Comparison of ENCODE assay signal across 16 cellular contexts in the genomic region with DNA sequence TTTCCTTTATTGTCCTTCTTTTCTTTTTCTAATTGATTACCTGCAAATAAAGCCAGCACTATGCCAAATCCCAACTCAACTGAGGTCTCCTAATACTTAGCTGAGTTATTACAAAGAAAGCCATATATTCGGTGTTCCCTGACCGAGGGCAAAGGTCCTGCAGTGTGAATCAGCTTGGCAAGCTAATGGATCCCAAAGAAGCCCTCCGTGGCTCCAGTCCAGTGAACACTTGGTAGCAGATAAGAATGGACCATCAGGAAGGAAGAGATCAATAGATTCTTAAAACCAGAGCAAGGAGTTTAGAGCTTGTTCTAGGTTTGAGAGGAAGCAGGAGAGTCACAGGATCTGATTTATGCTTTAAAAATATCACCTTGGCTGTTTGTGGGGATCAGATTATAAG. TPM values are rescaled to one million over a fixed set of nuclear protein-coding genes. Genes with fewer than 3 reads are reported as not detected.
"Had no signal": no experiment of that assay in that cellular context is flagged by ENCODE, and none has a peak within 500 bp of the region (broad histone marks: within the 10 kb centered on the region; RNA-seq: fewer than 3 reads in every experiment).

No MANE protein-coding gene starts in this region.

- DNase-seq: activated CD4-positive, alpha-beta memory T cell treated with anti-CD3 and anti-CD28 coated beads for 36 hours; activated CD4-positive, CD25-positive, alpha-beta regulatory T cell treated with anti-CD3 and anti-CD28 coated beads, Interleukin-2, amount 50 U/mL, for 72 hours; activated CD8-positive, alpha-beta memory T cell treated with anti-CD3 and anti-CD28 coated beads, Interleukin-2, amount 50 U/mL, for 4 hours; activated T-cell treated with anti-CD3 and anti-CD28 coated beads, Interleukin-2, amount 50 U/mL, for 72 hours; body of pancreas; cerebellar nuclear complex; kidney; lower lobe of right lung; SJCRH30; stimulated activated CD4-positive, alpha-beta T cell treated with anti-CD3 and anti-CD28 coated beads, Interleukin-2, amount 100 ng/mL, for 48 hours; stimulated activated naive CD4-positive, alpha-beta T cell treated with Interleukin-2 at 50 U/mL for 16 hours; trophoblast cell had no signal

- H3K36me3 Mint-ChIP-seq: activated CD4-positive, alpha-beta memory T cell treated with anti-CD3 and anti-CD28 coated beads for 36 hours had no signal

- H3K27ac Mint-ChIP-seq: activated CD4-positive, alpha-beta memory T cell treated with anti-CD3 and anti-CD28 coated beads for 36 hours; activated T-cell treated with anti-CD3 and anti-CD28 coated beads, Interleukin-2, amount 50 U/mL, for 72 hours; dendritic cell treated with granulocyte-macrophage colony-stimulating factor and Interleukin-4, amounts not matched to agents 40 ng/mL and 50 ng/mL, for 4 days; T-helper 2 cell treated with Interferon-gamma antibody and Interleukin-4, amounts not matched to agents 5 μg/mL and 100 μg/mL, for 36 hours had no signal

- H3K9me3 Mint-ChIP-seq: activated CD4-positive, alpha-beta memory T cell treated with anti-CD3 and anti-CD28 coated beads for 36 hours; activated T-cell treated with anti-CD3 and anti-CD28 coated beads, Interleukin-2, amount 50 U/mL, for 72 hours; dendritic cell treated with granulocyte-macrophage colony-stimulating factor and Interleukin-4, amounts not matched to agents 40 ng/mL and 50 ng/mL, for 4 days; nephron; T-helper 2 cell treated with Interferon-gamma antibody and Interleukin-4, amounts not matched to agents 5 μg/mL and 100 μg/mL, for 36 hours had no signal

- ATAC-seq: activated T-cell treated with anti-CD3 and anti-CD28 coated beads, Interleukin-2, amount 50 U/mL, for 72 hours; body of pancreas; lower lobe of right lung had no signal

- H3K9me3 ChIP-seq: body of pancreas, esophagus muscularis mucosa, lower lobe of right lung, SJCRH30 had no signal

- H3K27me3 ChIP-seq: body of pancreas, esophagus muscularis mucosa, SJCRH30 had no signal

- H3K4me3 ChIP-seq: body of pancreas, esophagus muscularis mucosa, lower lobe of right lung, SJCRH30 had no signal

- H3K4me3 Mint-ChIP-seq: activated CD4-positive, alpha-beta memory T cell treated with anti-CD3 and anti-CD28 coated beads for 36 hours; activated T-cell treated with anti-CD3 and anti-CD28 coated beads, Interleukin-2, amount 50 U/mL, for 72 hours; dendritic cell treated with granulocyte-macrophage colony-stimulating factor and Interleukin-4, amounts not matched to agents 40 ng/mL and 50 ng/mL, for 4 days; nephron had no signal

- H3K27ac ChIP-seq: body of pancreas, esophagus muscularis mucosa, lower lobe of right lung, SJCRH30 had no signal

- H3K4me1 ChIP-seq: body of pancreas, SJCRH30 had no signal

- H3K27me3 Mint-ChIP-seq: dendritic cell treated with granulocyte-macrophage colony-stimulating factor and Interleukin-4, amounts not matched to agents 40 ng/mL and 50 ng/mL, for 4 days had no signal

- H3K36me3 ChIP-seq: lower lobe of right lung, SJCRH30 had no signal

RNA-seq across cellular contexts. Expression of gene LDB2, which starts 8.5 kb away (rescaled TPM):
- total RNA-seq: activated CD4-positive, alpha-beta memory T cell treated with anti-CD3 and anti-CD28 coated beads for 36 hours; activated T-cell treated with anti-CD3 and anti-CD28 coated beads, Interleukin-2, amount 50 U/mL, for 72 hours had no signal
